8 cellular contexts compared by ENCODE assay signal in the genomic region with DNA sequence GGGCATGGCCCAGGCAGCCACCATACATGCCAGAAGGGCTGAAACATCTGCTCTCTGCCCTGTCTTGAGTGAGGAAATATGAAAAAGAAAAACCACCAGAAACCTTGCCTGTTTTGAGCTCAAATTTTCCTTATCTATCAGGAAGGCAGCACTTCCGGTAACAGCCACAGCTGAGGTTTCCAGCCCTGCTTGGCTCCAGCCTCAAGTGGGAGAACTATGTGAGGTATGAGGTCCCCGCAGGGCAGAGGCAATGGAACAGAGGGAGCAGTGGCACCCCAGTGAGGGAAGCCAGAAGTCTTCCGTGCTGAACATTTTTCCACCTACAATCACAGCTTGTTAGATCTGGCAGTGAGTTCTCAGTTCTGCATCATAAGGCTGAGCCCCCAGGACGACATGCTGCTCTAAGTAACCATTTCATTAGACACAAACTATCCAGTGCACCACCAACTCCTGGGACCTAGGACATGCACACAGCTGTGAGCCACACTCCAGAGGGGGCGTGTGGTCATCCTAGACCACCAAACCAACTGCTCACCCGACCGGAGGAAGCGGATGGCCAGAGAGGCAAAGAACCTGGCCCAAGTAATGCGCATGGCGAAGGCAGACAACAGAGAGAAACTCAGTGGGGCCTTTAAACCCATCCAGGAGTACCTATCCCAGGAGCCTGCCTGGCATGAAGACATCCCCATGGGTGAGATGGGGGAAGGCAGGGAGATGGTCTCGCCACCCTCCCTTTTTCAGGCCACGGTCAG. TPM values are rescaled to one million over a fixed set of nuclear protein-coding genes. Genes with fewer than 3 reads are reported as not detected.
DNase-seq lines count a peak whose midpoint lies in the region; ATAC-seq and TF ChIP-seq lines count a peak whose summit lies in the region.

No MANE protein-coding gene starts in this region.

- no peak for TF ChIP-seq CTCF in CD14-positive monocyte (IDR thresholded peaks at IDR 0.05)
- TF ChIP-seq CTCF in endothelial cell (IDR thresholded peaks at IDR 0.05; ENCODE audit: unreplicated experiment): no peak
- no peak for TF ChIP-seq CTCF in nephron progenitor cell (IDR thresholded peaks at IDR 0.05)

- ATAC-seq in T-cell (replicated peaks in 1 of 4) (peak in 2 of 4 experiments; percentile 2 to 12), HG03175 (IDR thresholded peaks at IDR 0.05; ENCODE audit: unreplicated experiment) (no peak), GM21526 (IDR thresholded peaks at IDR 0.05; ENCODE audit: low FRiP score, unreplicated experiment) (no peak)

- DNase-seq in CD14-positive monocyte (ENCODE audit: low spot score): no peak
- no peak for DNase-seq in T-cell
- no peak for DNase-seq in endothelial cell (ENCODE audit: low spot score)
- no peak for DNase-seq in nephron progenitor cell
- DNase-seq in NOMO-1 (lab: John Stamatoyannopoulos, UW; ENCODE audit: unreplicated experiment in 2 of 2): no peak
- no peak for DNase-seq in germinal center (ENCODE audit: low spot score)

- H3K4me3 Mint-ChIP-seq in CD14-positive monocyte: no peak overlapping the region
- H3K4me3 Mint-ChIP-seq in T-cell: peak overlapping the region; percentile 26 to 68 (median 43)
- peak overlapping the region; percentile 47 for H3K4me3 Mint-ChIP-seq in endothelial cell (ENCODE audit: unreplicated experiment)
- no peak overlapping the region for H3K4me3 Mint-ChIP-seq in nephron progenitor cell

- intact Hi-C loops in CD14-positive monocyte (cut with micrococcal nuclease): no loop called here

- POLR2A ChIA-PET in T-cell (lab: Charles Lee): interaction anchor here (0.5 to 1.6 kb wide), 4 partner anchors 11 to 310 kb away, joined by 3 to 9 read pairs (median 4); no protein-coding TSS in a partner anchor

- CTCF ChIA-PET in T-cell (lab: Charles Lee): interaction anchor here (1.1 to 1.5 kb wide), 2 partner anchors 11 to 64 kb away, joined by 3 read pairs; no protein-coding TSS in a partner anchor

- H3K27me3 Mint-ChIP-seq in CD14-positive monocyte (ENCODE audit: low read depth in 3 of 3) (peaks cover 0 to 1% (median 0%) of the 10 kb centered on the region in 3 donors), T-cell (no peaks in the 10 kb centered on the region), endothelial cell (ENCODE audit: unreplicated experiment) (peaks cover 16% of the 10 kb centered on the region), nephron progenitor cell (ENCODE audit: low read depth, poor library complexity) (peaks cover 2% of the 10 kb centered on the region)

- H3K36me3 Mint-ChIP-seq in CD14-positive monocyte (peaks cover 87 to 99% of the 10 kb centered on the region in 2 donors), T-cell (peaks cover 44% of the 10 kb centered on the region), endothelial cell (ENCODE audit: low read depth, unreplicated experiment) (peaks cover 45% of the 10 kb centered on the region), nephron progenitor cell (ENCODE audit: low read depth) (peaks cover 63% of the 10 kb centered on the region)

- peak overlapping the region; percentile 65 to 94 (median 82) for H3K27ac Mint-ChIP-seq in CD14-positive monocyte
- peak overlapping the region; percentile 94 to 95 for H3K27ac Mint-ChIP-seq in T-cell
- peak overlapping the region; percentile 36 for H3K27ac Mint-ChIP-seq in endothelial cell (ENCODE audit: unreplicated experiment)
- H3K27ac Mint-ChIP-seq in nephron progenitor cell: peak overlapping the region; percentile 97

- no peaks in the 10 kb centered on the region for H3K9me3 Mint-ChIP-seq in CD14-positive monocyte
- H3K9me3 Mint-ChIP-seq in T-cell: no peaks in the 10 kb centered on the region
- no peaks in the 10 kb centered on the region for H3K9me3 Mint-ChIP-seq in endothelial cell (ENCODE audit: unreplicated experiment)
- H3K9me3 Mint-ChIP-seq in nephron progenitor cell: no peaks in the 10 kb centered on the region

- H3K4me1 Mint-ChIP-seq in CD14-positive monocyte (peaks cover 63% of the 10 kb centered on the region), T-cell (peaks cover 78 to 89% (median 84%) of the 10 kb centered on the region in 3 donors), endothelial cell (ENCODE audit: unreplicated experiment) (peaks cover 11% of the 10 kb centered on the region), nephron progenitor cell (peaks cover 39% of the 10 kb centered on the region)

RNA-seq across cellular contexts. Expression of a gene that starts 22.6 kb away (rescaled TPM):
- 100 to 1,000 TPM; 243 to 251 TPM for polyA plus RNA-seq in CD14-positive monocyte
- total RNA-seq in T-cell (100 to 1,000 TPM; 268 to 308 (median 304) TPM), endothelial cell (ENCODE audit: unreplicated experiment) (501 TPM)

Comparison
In these comparisons a context has a peak if more than half of its experiments do, and no peak if none do; other contexts are left out.
1. H3K27ac Mint-ChIP-seq: peak in every context shown above with its lines; median percentile 97 in nephron progenitor cell; 94 in T-cell; 82 in CD14-positive monocyte; 36 in endothelial cell.
2. H3K4me3 Mint-ChIP-seq: peak in T-cell (3 of 3) and endothelial cell (single experiment); none in CD14-positive monocyte (0 of 2) and nephron progenitor cell (single experiment).